Comparison of ENCODE assay signal across 2 cellular contexts in genomic region chr6:118930680-118931079, GRCh38.
A peak's percentile ranks its signal among the peaks of the same experiment; 100 is the strongest.
TF ChIP-seq lines count a peak whose summit lies in the region.

No MANE protein-coding gene starts in this region.

TF ChIP-seq in HepG2, 621 proteins besides CTCF, POLR2A, EP300 and RAD21:
- TF ChIP-seq ZNF207 (IDR thresholded peaks at IDR 0.05; ENCODE audit: borderline replicate concordance): no peak
- TF ChIP-seq EHMT2 (IDR thresholded peaks at IDR 0.05; ENCODE audit: borderline replicate concordance, low read depth, low read length): no peak
- TF ChIP-seq KIAA2018 (CRISPR knock-in tag; IDR thresholded peaks at IDR 0.05; ENCODE audit: borderline replicate concordance): no peak
- no peak for TF ChIP-seq ATRX (CRISPR knock-in tag; IDR thresholded peaks at IDR 0.05; ENCODE audit: borderline replicate concordance)
- TF ChIP-seq TEAD3 (CRISPR knock-in tag; optimal IDR thresholded peaks at IDR 0.05; ENCODE audit: borderline replicate concordance): peak; percentile 64
- no peak for TF ChIP-seq ZNF101 (CRISPR knock-in tag; IDR thresholded peaks at IDR 0.05; ENCODE audit: borderline replicate concordance, low read depth)
TF ChIP-seq in HepG2: peak in this region for 1.

TF ChIP-seq in GM12878, 131 proteins besides CTCF, POLR2A, EP300 and RAD21:
- TF ChIP-seq ZNF24 (IDR thresholded peaks at IDR 0.05) (no peak), DPF2 (IDR thresholded peaks at IDR 0.05) (no peak), BRCA1 (IDR thresholded peaks at IDR 0.05; ENCODE audit: low read depth, low read length) (no peak), SMARCA5 (IDR thresholded peaks at IDR 0.05) (no peak), POU2F2 (IDR thresholded peaks at IDR 0.05; ENCODE audit: borderline replicate concordance, low read depth, low read length) (no peak), BCL11A (IDR thresholded peaks at IDR 0.05; ENCODE audit: low read depth, low read length) (no peak), FOXK2 (IDR thresholded peaks at IDR 0.05) (no peak), RCOR1 (conservative IDR thresholded peaks at IDR 0.05; ENCODE audit: low read depth, low read length) (no peak), SPI1 (IDR thresholded peaks at IDR 0.05; ENCODE audit: borderline replicate concordance, insufficient read depth, low read depth, low read length) (no peak), SMAD1 (IDR thresholded peaks at IDR 0.05; ENCODE audit: low read depth, partially characterized antibody) (no peak), SMAD5 (IDR thresholded peaks at IDR 0.05; ENCODE audit: low read depth) (no peak), NR2C2 (IDR thresholded peaks at IDR 0.05; ENCODE audit: borderline replicate concordance, control insufficient read depth, insufficient read length, low read depth) (no peak), RB1 (IDR thresholded peaks at IDR 0.05; ENCODE audit: borderline replicate concordance) (no peak), ATF3 (IDR thresholded peaks at IDR 0.05; ENCODE audit: borderline replicate concordance, extremely low read depth, low read depth, low read length) (no peak), ATF7 (IDR thresholded peaks at IDR 0.05; ENCODE audit: low read depth) (no peak), CBX3 (IDR thresholded peaks at IDR 0.05; ENCODE audit: borderline replicate concordance, low read depth) (no peak), BMI1 (IDR thresholded peaks at IDR 0.05; ENCODE audit: borderline replicate concordance) (no peak), IRF3 (IDR thresholded peaks at IDR 0.05) (no peak)
